In the genomic region with DNA sequence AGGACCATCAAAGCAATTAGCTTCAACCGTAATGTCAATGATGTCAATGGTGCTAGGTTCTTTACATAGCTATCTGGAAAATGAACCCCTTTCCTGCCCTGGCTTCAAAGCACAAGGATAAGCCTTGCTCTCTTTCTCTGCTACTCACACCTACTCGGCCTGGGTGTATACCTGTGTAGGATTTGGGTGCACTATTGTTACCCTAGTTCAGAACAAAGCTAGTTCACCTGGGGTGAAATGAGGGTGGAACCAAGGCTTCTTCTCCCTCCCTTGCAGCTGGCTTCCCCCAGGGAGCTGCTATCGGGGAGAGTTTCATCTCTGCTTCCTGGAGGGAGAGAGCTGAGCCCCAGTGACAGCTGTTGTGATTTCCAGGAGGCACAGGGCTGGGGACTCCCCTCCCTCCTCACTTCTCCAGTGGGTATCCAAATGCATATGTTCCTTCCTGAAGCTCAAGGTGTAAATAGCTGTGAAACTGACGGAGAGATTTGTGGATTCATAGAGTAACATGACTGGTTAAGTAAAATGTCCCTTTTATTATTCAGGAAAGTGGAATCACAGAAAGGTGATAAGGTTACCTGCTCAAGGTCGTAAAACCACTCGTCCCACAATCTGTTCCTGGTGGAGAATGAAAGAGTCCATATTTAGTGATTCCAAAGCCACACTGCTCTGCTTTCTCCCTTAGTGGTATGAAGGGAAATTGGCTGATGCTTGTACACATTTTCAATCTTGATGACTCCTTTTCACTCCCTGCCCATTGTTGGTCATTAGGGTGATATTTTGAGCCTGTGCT, we compare ENCODE assay signal across 14 cellular contexts. TPM values are rescaled to one million over a fixed set of nuclear protein-coding genes. Genes with fewer than 3 reads are reported as not detected.
"Had no signal": no experiment of that assay in that cellular context is flagged by ENCODE, and none has a peak within 500 bp of the region (broad histone marks: within the 10 kb centered on the region; RNA-seq: fewer than 3 reads in every experiment).

No MANE protein-coding gene starts in this region.

- H3K9me3 Mint-ChIP-seq: activated CD4-positive, alpha-beta memory T cell treated with anti-CD3 and anti-CD28 coated beads for 36 hours; activated naive CD8-positive, alpha-beta T cell treated with anti-CD3 and anti-CD28 coated beads, Interleukin-2, amount 10 ng/mL, durations not matched to agents 7 days and 5 days; activated T-cell treated with anti-CD3 and anti-CD28 coated beads, Interleukin-2, amount 50 U/mL, for 72 hours; naive thymus-derived CD8-positive, alpha-beta T cell had no signal

- H3K36me3 Mint-ChIP-seq: activated CD4-positive, alpha-beta memory T cell treated with anti-CD3 and anti-CD28 coated beads for 36 hours; activated naive CD8-positive, alpha-beta T cell treated with anti-CD3 and anti-CD28 coated beads, Interleukin-2, amount 10 ng/mL, durations not matched to agents 7 days and 5 days; naive thymus-derived CD8-positive, alpha-beta T cell had no signal

- DNase-seq: activated CD4-positive, alpha-beta memory T cell treated with anti-CD3 and anti-CD28 coated beads for 36 hours; activated naive CD8-positive, alpha-beta T cell treated with anti-CD3 and anti-CD28 coated beads, Interleukin-2, amount 10 ng/mL, durations not matched to agents 7 days and 5 days; activated T-cell treated with anti-CD3 and anti-CD28 coated beads, Interleukin-2, amount 50 U/mL, for 72 hours; anterior cingulate cortex; dorsolateral prefrontal cortex; left cardiac atrium; naive thymus-derived CD8-positive, alpha-beta T cell; psoas muscle; stimulated activated CD4-positive, alpha-beta T cell treated with anti-CD3 and anti-CD28 coated beads, Interleukin-2, amount 100 ng/mL, for 24 hours; stimulated activated naive CD4-positive, alpha-beta T cell treated with Interleukin-2 at 50 U/mL for 16 hours; T-helper 2 cell; trophoblast cell had no signal

- H3K4me3 Mint-ChIP-seq: activated CD4-positive, alpha-beta memory T cell treated with anti-CD3 and anti-CD28 coated beads for 36 hours; activated naive CD8-positive, alpha-beta T cell treated with anti-CD3 and anti-CD28 coated beads, Interleukin-2, amount 10 ng/mL, durations not matched to agents 7 days and 5 days; activated T-cell treated with anti-CD3 and anti-CD28 coated beads, Interleukin-2, amount 50 U/mL, for 72 hours; naive thymus-derived CD8-positive, alpha-beta T cell had no signal

- ATAC-seq: activated CD4-positive, CD25-positive, alpha-beta regulatory T cell treated with anti-CD3 and anti-CD28 coated beads, Interleukin-2, amount 50 U/mL, for 24 hours; activated T-cell treated with anti-CD3 and anti-CD28 coated beads, Interleukin-2, amount 50 U/mL, for 72 hours; left cardiac atrium; naive thymus-derived CD8-positive, alpha-beta T cell; psoas muscle; sciatic nerve had no signal

- H3K27ac Mint-ChIP-seq: activated CD4-positive, alpha-beta memory T cell treated with anti-CD3 and anti-CD28 coated beads for 36 hours; activated naive CD8-positive, alpha-beta T cell treated with anti-CD3 and anti-CD28 coated beads, Interleukin-2, amount 10 ng/mL, durations not matched to agents 7 days and 5 days; activated T-cell treated with anti-CD3 and anti-CD28 coated beads, Interleukin-2, amount 50 U/mL, for 72 hours; naive thymus-derived CD8-positive, alpha-beta T cell had no signal

- H3K4me3 ChIP-seq: dorsolateral prefrontal cortex, psoas muscle had no signal

- H3K4me1 Mint-ChIP-seq: activated naive CD8-positive, alpha-beta T cell treated with anti-CD3 and anti-CD28 coated beads, Interleukin-2, amount 10 ng/mL, durations not matched to agents 7 days and 5 days; naive thymus-derived CD8-positive, alpha-beta T cell had no signal

- H3K27me3 ChIP-seq: dorsolateral prefrontal cortex had no signal

RNA-seq across cellular contexts. Expression of gene C3orf70, which starts 11.8 kb away (rescaled TPM):
- total RNA-seq: activated CD4-positive, alpha-beta memory T cell treated with anti-CD3 and anti-CD28 coated beads for 36 hours; activated naive CD8-positive, alpha-beta T cell treated with anti-CD3 and anti-CD28 coated beads, Interleukin-2, amount 10 ng/mL, durations not matched to agents 7 days and 5 days; naive thymus-derived CD8-positive, alpha-beta T cell had no signal
